In the genomic region with DNA sequence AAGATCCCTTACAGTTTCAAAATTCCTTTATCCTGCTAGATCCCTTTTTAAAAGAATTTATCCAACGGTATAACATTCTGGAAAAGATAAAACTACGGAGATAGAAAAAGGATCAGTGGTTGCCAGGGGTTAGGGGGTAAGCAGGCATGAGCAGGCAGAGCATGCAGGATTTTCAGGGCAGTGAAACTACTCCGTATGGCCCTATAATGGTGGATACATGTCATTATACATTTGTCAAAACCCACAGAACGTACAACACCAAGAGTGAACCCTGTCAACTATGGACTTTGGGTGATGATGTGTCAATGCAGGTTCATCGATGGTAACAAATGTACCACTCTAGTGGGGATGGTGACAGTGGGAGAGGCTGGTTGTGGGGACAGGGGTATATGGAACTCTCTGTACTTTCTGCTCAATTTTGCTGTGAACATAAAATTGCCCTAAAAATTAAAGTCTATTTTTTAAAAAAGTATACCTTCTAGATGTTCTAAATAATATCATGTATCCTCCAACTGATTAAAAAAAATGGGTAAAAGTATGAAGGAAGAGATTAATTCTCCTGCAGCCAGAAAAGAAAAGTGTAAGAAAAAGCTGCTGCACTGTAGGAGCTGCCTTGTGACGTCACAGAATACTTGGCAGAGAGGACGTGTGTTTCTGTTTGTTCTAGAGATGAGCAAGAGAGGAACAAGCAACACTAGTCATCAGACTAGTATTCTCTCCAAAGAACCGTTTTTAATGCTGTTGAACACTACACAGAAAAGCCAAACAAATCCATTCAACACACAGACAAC, we compare ENCODE assay signal across 8 cellular contexts. TPM values are rescaled to one million over a fixed set of nuclear protein-coding genes. Genes with fewer than 3 reads are reported as not detected.
A peak's percentile ranks its signal among the peaks of the same experiment; 100 is the strongest.
DNase-seq lines count a peak whose midpoint lies in the region; ATAC-seq and TF ChIP-seq lines count a peak whose summit lies in the region.

No MANE protein-coding gene starts in this region.

- DNase-seq in DMS53 (lab: John Stamatoyannopoulos, UW) (peak; percentile 84), fibroblast of peridontal ligament (ENCODE audit: extremely low read depth) (peak; percentile 94), sciatic nerve (ENCODE audit: low spot score) (no peak), COR-L47 (lab: John Stamatoyannopoulos, UW) (no peak), type B pancreatic cell (ENCODE audit: extremely low spot score, unreplicated experiment) (no peak)
- peak; percentile 86 for DNase-seq in activated CD4-positive, alpha-beta T cell treated with anti-CD3 and anti-CD28 coated beads, Interleukin-2, amount 10 ng/mL, durations not matched to agents 24 days and 14 days

- H3K4me1 Mint-ChIP-seq in activated CD4-positive, alpha-beta T cell treated with anti-CD3 and anti-CD28 coated beads, Interleukin-2, amount 10 ng/mL, durations not matched to agents 24 days and 14 days = peaks cover 60% of the 10 kb centered on the region
- no peaks in the 10 kb centered on the region for H3K4me1 Mint-ChIP-seq in type B pancreatic cell (ENCODE audit: unreplicated experiment)

- H3K9me3 Mint-ChIP-seq in activated CD4-positive, alpha-beta T cell treated with anti-CD3 and anti-CD28 coated beads, Interleukin-2, amount 10 ng/mL, durations not matched to agents 24 days and 14 days = peaks cover 7% of the 10 kb centered on the region
- H3K9me3 Mint-ChIP-seq in type B pancreatic cell = no peaks in the 10 kb centered on the region

- H3K27ac Mint-ChIP-seq in activated CD4-positive, alpha-beta T cell treated with anti-CD3 and anti-CD28 coated beads, Interleukin-2, amount 10 ng/mL, durations not matched to agents 24 days and 14 days = peak overlapping the region; percentile 97
- H3K27ac Mint-ChIP-seq in type B pancreatic cell = no peak overlapping the region

- ATAC-seq in GM19467 (IDR thresholded peaks at IDR 0.05; ENCODE audit: unreplicated experiment) (peak; percentile 80), HG03521 (IDR thresholded peaks at IDR 0.05; ENCODE audit: unreplicated experiment) (peak; percentile 97), sciatic nerve (peak; percentile 98)

- TF ChIP-seq CTCF in type B pancreatic cell (conservative IDR thresholded peaks at IDR 0.05) = no peak

- H3K4me3 Mint-ChIP-seq in activated CD4-positive, alpha-beta T cell treated with anti-CD3 and anti-CD28 coated beads, Interleukin-2, amount 10 ng/mL, durations not matched to agents 24 days and 14 days = peak overlapping the region; percentile 73
- no peak overlapping the region for H3K4me3 Mint-ChIP-seq in type B pancreatic cell

- intact Hi-C loops in activated CD4-positive, alpha-beta T cell treated with anti-CD3 and anti-CD28 coated beads, Interleukin-2, amount 10 ng/mL, durations not matched to agents 24 days and 14 days (cut with micrococcal nuclease) = loop anchor here (1.0 kb wide), 3 partner anchors 11 to 25 kb away; no protein-coding TSS in a partner anchor
- intact Hi-C loops in sciatic nerve (cut with DNase I) = no loop called here

- no peaks in the 10 kb centered on the region for H3K27me3 Mint-ChIP-seq in activated CD4-positive, alpha-beta T cell treated with anti-CD3 and anti-CD28 coated beads, Interleukin-2, amount 10 ng/mL, durations not matched to agents 24 days and 14 days
- no peaks in the 10 kb centered on the region for H3K27me3 Mint-ChIP-seq in type B pancreatic cell

- peaks cover 32% of the 10 kb centered on the region for H3K36me3 Mint-ChIP-seq in activated CD4-positive, alpha-beta T cell treated with anti-CD3 and anti-CD28 coated beads, Interleukin-2, amount 10 ng/mL, durations not matched to agents 24 days and 14 days (ENCODE audit: low read depth)
- peaks cover 4% of the 10 kb centered on the region for H3K36me3 Mint-ChIP-seq in type B pancreatic cell

RNA-seq across cellular contexts. Expression of gene ANKRD44, which starts 23.6 kb away (rescaled TPM):
- total RNA-seq in activated CD4-positive, alpha-beta T cell treated with anti-CD3 and anti-CD28 coated beads, Interleukin-2, amount 10 ng/mL, durations not matched to agents 24 days and 14 days = 130 and 147 TPM in 2 replicates
- 77.8 TPM for total RNA-seq in sciatic nerve
- total RNA-seq in type B pancreatic cell (ENCODE audit: low replicate concordance) = 3.1 and 14.2 TPM in 2 replicates

Comparison
In these comparisons a context has a peak if more than half of its experiments do, and no peak if none do; other contexts are left out.
1. DNase-seq: peak in DMS53 (single experiment), activated CD4-positive, alpha-beta T cell treated with anti-CD3 and anti-CD28 coated beads, Interleukin-2, amount 10 ng/mL, durations not matched to agents 24 days and 14 days (single experiment) and fibroblast of peridontal ligament (single experiment); none in sciatic nerve (single experiment), COR-L47 (single experiment) and type B pancreatic cell (single experiment).
2. Peak in every context shown above with its lines, with median percentiles within 50 percentile points of each other: ATAC-seq.